In genomic region chr10:29420744-29421143, GRCh38 we compare ENCODE assay signal across 13 cellular contexts.
DNase-seq lines count a peak whose midpoint lies in the region; ATAC-seq and TF ChIP-seq lines count a peak whose summit lies in the region.
"Had no signal": no experiment of that assay in that cellular context is flagged by ENCODE, and none has a peak within 500 bp of the region (broad histone marks: within the 10 kb centered on the region; RNA-seq: fewer than 3 reads in every experiment).

No MANE protein-coding gene starts in this region.

- no peak overlapping the region for H2BK15ac ChIP-seq in IMR-90 (ENCODE audit: low read depth, low read length)

- H3K36me3 ChIP-seq in heart left ventricle (peaks cover 0 to 75% (median 59%) of the 10 kb centered on the region in 9 donors), IMR-90 (ENCODE audit: control insufficient read depth, insufficient read depth, low read length) (peaks cover 29% of the 10 kb centered on the region), skeletal muscle tissue (ENCODE audit: control insufficient read depth in 3 of 3, insufficient read depth in 3 of 3, low read length in 3 of 3) (peaks cover 10 to 32% (median 17%) of the 10 kb centered on the region in 3 donors)

- BruUV-seq in IMR-90 (replicated peaks; lab: Mats Ljungman, UMichigan), result no TSS peak

- no peak overlapping the region for H3K4me3 ChIP-seq in heart left ventricle
- no peak overlapping the region for H3K4me3 ChIP-seq in IMR-90 (ENCODE audit: insufficient read depth, low read depth, low read length)
- no peak overlapping the region for H3K4me3 ChIP-seq in right cardiac atrium (ENCODE audit: low read length)
- H3K4me3 ChIP-seq in skeletal muscle tissue (ENCODE audit: low read length in 3 of 3), result no peak overlapping the region
- H3K4me3 ChIP-seq: BLaER1 treated with 17β-estradiol and CSF1 and Interleukin-3, amounts not matched to agents 10 nM and 100 nM; GM12878 had no signal

- in situ Hi-C loops in IMR-90 (cut with MboI; ENCODE audit: low sequenced_read_pairs), result no loop called here

- CTCF ChIA-PET in IMR-90 (lab: Yijun Ruan, JAX), result interaction anchor here (0.7 to 1.2 kb wide), 2 partner anchors 9 to 11 kb away, joined by 4 read pairs; no protein-coding TSS in a partner anchor

- no peak overlapping the region for H2AFZ ChIP-seq in IMR-90 (replicated peaks; ENCODE audit: low read length, poor library complexity)

- H3K9me1 ChIP-seq in IMR-90 (ENCODE audit: insufficient read depth, low read length), result peaks cover 15% of the 10 kb centered on the region; the same call in 1 of the 2 replicates

- H3K4ac ChIP-seq in IMR-90 (ENCODE audit: low read depth, low read length), result no peak overlapping the region

- no peak overlapping the region for H4K5ac ChIP-seq in IMR-90 (ENCODE audit: low read depth, low read length)

- 55 to 71% (median 60%) methylated on average over 4 of the region's 4 CpGs for WGBS in heart left ventricle, 4 donors
- no CpG with 5 or more reads among the region's 4 CpGs for WGBS in IMR-90 (ENCODE audit: extremely low coverage in 2 of 2, insufficient read length in 1 of 2), 2 experiments
- 70% methylated on average over 4 of the region's 4 CpGs for WGBS in right cardiac atrium

- H3K27ac ChIP-seq in heart left ventricle (no peak overlapping the region), IMR-90 (ENCODE audit: insufficient read depth, low read length) (no peak overlapping the region), right cardiac atrium (ENCODE audit: low read length) (no peak overlapping the region), skeletal muscle tissue (ENCODE audit: low read depth, low read length) (peak overlapping the region; percentile 29)
- H3K27ac ChIP-seq: BLaER1 treated with 17β-estradiol and CSF1 and Interleukin-3, amounts not matched to agents 10 nM and 100 nM had no signal

- dilution Hi-C loops in IMR-90 (cut with HindIII; ENCODE audit: low sequenced_read_pairs, unreplicated experiment), result no loop called here

- DNase-seq in heart left ventricle (peak in 3 of 5 donors; percentile 21 to 56 (median 42)), cardiac septum (ENCODE audit: low spot score) (no peak), IMR-90 (no peak), right cardiac atrium (peak in 2 of 3 donors; percentile 52 to 60)
- DNase-seq in stimulated activated CD4-positive, alpha-beta T cell treated with anti-CD3 and anti-CD28 coated beads, Interleukin-4, amount 100 ng/mL, for 24 hours, result no peak
- DNase-seq: AML-193; CD4-positive, CD25-positive, alpha-beta regulatory T cell; HCEC 1CT; HFFc6 had no signal

- POLR2A ChIA-PET in IMR-90 (lab: Charles Lee; ENCODE audit: unreplicated experiment), result no interaction called here

- peaks cover 0 to 23% (median 2%) of the 10 kb centered on the region in 12 donors for H3K4me1 ChIP-seq in heart left ventricle
- H3K4me1 ChIP-seq in IMR-90 (ENCODE audit: control insufficient read depth, insufficient read depth, low read length), result no peaks in the 10 kb centered on the region
- H3K4me1 ChIP-seq in right cardiac atrium (ENCODE audit: control insufficient read depth, insufficient read depth, low read length), result peaks cover 7% of the 10 kb centered on the region
- peaks cover 9 to 14% (median 12%) of the 10 kb centered on the region in 3 donors for H3K4me1 ChIP-seq in skeletal muscle tissue (ENCODE audit: control insufficient read depth in 3 of 3, insufficient read depth in 3 of 3, low read length in 3 of 3)
- H3K4me1 ChIP-seq: BLaER1 treated with 17β-estradiol and CSF1 and Interleukin-3, amounts not matched to agents 10 nM and 100 nM had no signal

- H3K14ac ChIP-seq in IMR-90 (replicated peaks; ENCODE audit: low read depth, low read length), result no peak overlapping the region

- H3K9ac ChIP-seq in IMR-90 (ENCODE audit: low read depth, low read length) (no peak overlapping the region), skeletal muscle tissue (ENCODE audit: low read depth in 1 of 3, low read length in 3 of 3) (no peak overlapping the region)
- H3K9ac ChIP-seq: BLaER1 treated with 17β-estradiol and CSF1 and Interleukin-3, amounts not matched to agents 10 nM and 100 nM had no signal

- H3K56ac ChIP-seq in IMR-90 (ENCODE audit: extremely low read depth, insufficient read depth, low read length), result no peak overlapping the region

- intact Hi-C loops in heart left ventricle (cut with DNase I), result no loop called here
- intact Hi-C loops in cardiac septum (cut with DNase I), result no loop called here
- intact Hi-C loops in IMR-90 (cut with micrococcal nuclease), result no loop called here
- intact Hi-C loops in right cardiac atrium (cut with DNase I), result no loop called here

- no peak overlapping the region for H2BK5ac ChIP-seq in IMR-90 (ENCODE audit: low read depth, low read length, poor library complexity, severe bottlenecking)

- no peak overlapping the region for H2BK20ac ChIP-seq in IMR-90 (ENCODE audit: low read depth, low read length)

- no peak overlapping the region for H3K18ac ChIP-seq in IMR-90 (ENCODE audit: low read depth, low read length)

- no peak overlapping the region for H3K4me2 ChIP-seq in IMR-90 (ENCODE audit: low read depth, low read length)
- H3K4me2 ChIP-seq: BLaER1 treated with 17β-estradiol and CSF1 and Interleukin-3, amounts not matched to agents 10 nM and 100 nM had no signal

- H4K91ac ChIP-seq in IMR-90 (ENCODE audit: insufficient read depth, low read depth, low read length), result no peak overlapping the region

- no peak for TF ChIP-seq POLR2A in heart left ventricle (IDR thresholded peaks at IDR 0.05)
- no peak for TF ChIP-seq POLR2A in IMR-90 (IDR thresholded peaks at IDR 0.05; ENCODE audit: low read depth, low read length)

- TF ChIP-seq CTCF in heart left ventricle (IDR thresholded peaks at IDR 0.05) (no peak), IMR-90 (conservative IDR thresholded peaks at IDR 0.05; ENCODE audit: low read depth, low read length) (no peak)

- H3K79me1 ChIP-seq in IMR-90 (ENCODE audit: low read depth in 1 of 2, low read length in 2 of 2), result peaks cover 26 to 64% of the 10 kb centered on the region in 2 experiments

- H4K8ac ChIP-seq in IMR-90 (ENCODE audit: low read depth in 2 of 2, low read length in 2 of 2), result no peak overlapping the region

- no peak overlapping the region for H2BK120ac ChIP-seq in IMR-90 (ENCODE audit: low read depth, low read length)

- no peak overlapping the region for H2AK9ac ChIP-seq in IMR-90 (replicated peaks; ENCODE audit: low read depth, low read length, poor library complexity)

- H3K27me3 ChIP-seq in heart left ventricle (no peaks in the 10 kb centered on the region), IMR-90 (ENCODE audit: control insufficient read depth, insufficient read depth, low read length) (no peaks in the 10 kb centered on the region), right cardiac atrium (ENCODE audit: control insufficient read depth, insufficient read depth) (no peaks in the 10 kb centered on the region), skeletal muscle tissue (ENCODE audit: control insufficient read depth in 3 of 3, insufficient read depth in 3 of 3, low read length in 3 of 3) (no peaks in the 10 kb centered on the region)
- H3K27me3 ChIP-seq: BLaER1 treated with 17β-estradiol and CSF1 and Interleukin-3, amounts not matched to agents 10 nM and 100 nM had no signal

- TF ChIP-seq RAD21 in IMR-90 (IDR thresholded peaks at IDR 0.05; ENCODE audit: low read length), result no peak

- H2AK5ac ChIP-seq in IMR-90 (ENCODE audit: low read depth, low read length), result no peak overlapping the region

- H3K23ac ChIP-seq in IMR-90 (ENCODE audit: low read depth, low read length), result no peak overlapping the region

- ATAC-seq in heart left ventricle (peak; percentile 78 to 95 (median 92)), IMR-90 (ENCODE audit: low read depth) (no peak), right cardiac atrium (peak; percentile 75 to 80), HG03097 (IDR thresholded peaks at IDR 0.05; ENCODE audit: low FRiP score, unreplicated experiment) (no peak)
- ATAC-seq: GM12878 had no signal

- H3K9me3 ChIP-seq in heart left ventricle, result no peaks in the 10 kb centered on the region
- H3K9me3 ChIP-seq in IMR-90 (ENCODE audit: control insufficient read depth, insufficient read depth, low read length), result no peaks in the 10 kb centered on the region
- no peaks in the 10 kb centered on the region for H3K9me3 ChIP-seq in right cardiac atrium (ENCODE audit: control insufficient read depth, low read length)
- no peaks in the 10 kb centered on the region for H3K9me3 ChIP-seq in skeletal muscle tissue (ENCODE audit: control insufficient read depth in 3 of 3, low read length in 3 of 3)

- H4K20me1 ChIP-seq in IMR-90 (ENCODE audit: insufficient read depth, low read length), result peaks cover 41% of the 10 kb centered on the region

TF ChIP-seq in IMR-90, 13 proteins besides CTCF, POLR2A, EP300 and RAD21:
- no peak for TF ChIP-seq MAZ (IDR thresholded peaks at IDR 0.05; ENCODE audit: borderline replicate concordance, low read depth, low read length)
- TF ChIP-seq CHD1 (IDR thresholded peaks at IDR 0.05; ENCODE audit: low read depth, low read length), result no peak
- TF ChIP-seq CEBPB (IDR thresholded peaks at IDR 0.05; ENCODE audit: low read depth, low read length), result no peak
- no peak for TF ChIP-seq BHLHE40 (IDR thresholded peaks at IDR 0.05; ENCODE audit: low read depth, low read length)
- no peak for TF ChIP-seq NFE2L2 (IDR thresholded peaks at IDR 0.05; ENCODE audit: low read depth, low read length)
- peak; percentile 75 for TF ChIP-seq MAFK (IDR thresholded peaks at IDR 0.05; ENCODE audit: low read depth, low read length)

Comparison
In these comparisons a context has a peak if more than half of its experiments do, and no peak if none do; other contexts are left out.
1. DNase-seq: peak in heart left ventricle (3 of 5) and right cardiac atrium (2 of 3); none in cardiac septum (single experiment), IMR-90 (single experiment) and stimulated activated CD4-positive, alpha-beta T cell treated with anti-CD3 and anti-CD28 coated beads, Interleukin-4, amount 100 ng/mL, for 24 hours (single experiment).
2. ATAC-seq: peak in heart left ventricle (4 of 4) and right cardiac atrium (2 of 2); none in IMR-90 (single experiment) and HG03097 (single experiment).